In the genomic region with DNA sequence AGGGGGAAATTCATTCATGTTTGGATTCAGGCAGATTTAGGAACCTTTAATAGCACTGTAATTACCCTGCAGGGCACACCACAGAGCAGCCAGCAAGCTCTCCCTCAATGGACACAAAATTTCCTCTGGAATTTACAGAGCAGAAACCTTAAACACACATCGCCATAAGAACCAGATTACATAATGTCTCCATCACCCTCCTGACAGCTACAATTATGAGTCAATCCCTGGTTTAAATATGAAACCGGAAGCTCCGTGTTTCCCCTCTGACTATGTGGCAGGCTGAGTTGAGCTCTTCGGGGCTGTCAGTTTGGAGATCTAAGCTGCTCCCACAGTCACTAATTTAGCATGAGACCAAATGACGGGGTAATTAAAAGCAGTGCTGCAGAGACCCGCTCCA, we compare ENCODE assay signal across 8 cellular contexts.
DNase-seq lines count a peak whose midpoint lies in the region; ATAC-seq and TF ChIP-seq lines count a peak whose summit lies in the region.

No MANE protein-coding gene starts in this region.

- ATAC-seq in GM18907 (IDR thresholded peaks at IDR 0.05; ENCODE audit: unreplicated experiment) (peak; percentile 84), HG03066 (IDR thresholded peaks at IDR 0.05; ENCODE audit: low read depth, unreplicated experiment) (peak; percentile 59)
- ATAC-seq in central memory CD8-positive, alpha-beta T cell (replicated peaks; ENCODE audit: extremely low read depth, poor library complexity, severe bottlenecking): peak; percentile 66
- ATAC-seq in naive thymus-derived CD8-positive, alpha-beta T cell: no peak

- H3K27me3 ChIP-seq in BLaER1 treated with 17β-estradiol and CSF1 and Interleukin-3, amounts not matched to agents 10 nM and 100 nM: no peaks in the 10 kb centered on the region
- H3K27me3 ChIP-seq in OCI-LY3 (ENCODE audit: low read depth, low read length): no peaks in the 10 kb centered on the region

- H3K27me3 Mint-ChIP-seq in central memory CD8-positive, alpha-beta T cell: peaks cover 11% of the 10 kb centered on the region
- H3K27me3 Mint-ChIP-seq in type B pancreatic cell: no peaks in the 10 kb centered on the region
- H3K27me3 Mint-ChIP-seq in naive thymus-derived CD8-positive, alpha-beta T cell: peaks cover 42 to 80% (median 51%) of the 10 kb centered on the region in 5 donors

- peaks cover 61 to 96% (median 76%) of the 10 kb centered on the region in 10 experiments for H3K4me1 ChIP-seq in BLaER1 treated with 17β-estradiol and CSF1 and Interleukin-3, amounts not matched to agents 10 nM and 100 nM
- H3K4me1 ChIP-seq in OCI-LY3 (ENCODE audit: low read length): peaks cover 54% of the 10 kb centered on the region

- H3K27ac ChIP-seq in BLaER1 treated with 17β-estradiol and CSF1 and Interleukin-3, amounts not matched to agents 10 nM and 100 nM: peak overlapping the region; percentile 83 to 94 (median 87)
- peak overlapping the region; percentile 38 for H3K27ac ChIP-seq in OCI-LY3 (ENCODE audit: low read length)

- peaks cover 2% of the 10 kb centered on the region for H3K36me3 Mint-ChIP-seq in central memory CD8-positive, alpha-beta T cell (ENCODE audit: insufficient read depth)
- H3K36me3 Mint-ChIP-seq in type B pancreatic cell: no peaks in the 10 kb centered on the region
- H3K36me3 Mint-ChIP-seq in naive thymus-derived CD8-positive, alpha-beta T cell: peaks cover 0 to 3% (median 0%) of the 10 kb centered on the region in 3 donors

- no peak for DNase-seq in central memory CD8-positive, alpha-beta T cell (ENCODE audit: low spot score in 2 of 2)
- DNase-seq in medulla oblongata (ENCODE audit: extremely low spot score) (peak; percentile 70), type B pancreatic cell (ENCODE audit: extremely low spot score, unreplicated experiment) (no peak)
- DNase-seq in naive thymus-derived CD8-positive, alpha-beta T cell: no peak

- H3K9me3 ChIP-seq in BLaER1 treated with 17β-estradiol and CSF1 and Interleukin-3, amounts not matched to agents 10 nM and 100 nM (replicated peaks in 1 of 11): no peaks in the 10 kb centered on the region
- H3K9me3 ChIP-seq in OCI-LY3 (ENCODE audit: insufficient read depth, low read length): no peaks in the 10 kb centered on the region

- H2AFZ ChIP-seq in OCI-LY3 (ENCODE audit: low read depth, low read length): no peak overlapping the region

- H3K79me2 ChIP-seq in OCI-LY3 (ENCODE audit: low read length): no peaks in the 10 kb centered on the region

- peak overlapping the region; percentile 52 for H3K4me3 Mint-ChIP-seq in central memory CD8-positive, alpha-beta T cell
- peak overlapping the region; percentile 79 for H3K4me3 Mint-ChIP-seq in type B pancreatic cell
- H3K4me3 Mint-ChIP-seq in naive thymus-derived CD8-positive, alpha-beta T cell: no peak overlapping the region

- POLR2A ChIA-PET in naive thymus-derived CD8-positive, alpha-beta T cell (lab: Charles Lee): no interaction called here

- H3K36me3 ChIP-seq in BLaER1 treated with 17β-estradiol and CSF1 and Interleukin-3, amounts not matched to agents 10 nM and 100 nM: no peaks in the 10 kb centered on the region
- no peaks in the 10 kb centered on the region for H3K36me3 ChIP-seq in OCI-LY3 (replicated peaks; ENCODE audit: low read depth, low read length)

- peak overlapping the region; percentile 2 to 57 (median 41); a peak in 16 of 20 replicates for H3K4me3 ChIP-seq in BLaER1 treated with 17β-estradiol and CSF1 and Interleukin-3, amounts not matched to agents 10 nM and 100 nM
- peak overlapping the region; percentile 50 for H3K4me3 ChIP-seq in OCI-LY3 (ENCODE audit: low read length)

- H4K20me1 ChIP-seq in BLaER1 treated with 17β-estradiol and CSF1 and Interleukin-3, amounts not matched to agents 10 nM and 100 nM: no peaks in the 10 kb centered on the region
- H4K20me1 ChIP-seq in OCI-LY3 (ENCODE audit: insufficient read depth, low read length): no peaks in the 10 kb centered on the region

- H3K4me1 Mint-ChIP-seq in central memory CD8-positive, alpha-beta T cell: peaks cover 23% of the 10 kb centered on the region
- H3K4me1 Mint-ChIP-seq in type B pancreatic cell (ENCODE audit: unreplicated experiment): peaks cover 63% of the 10 kb centered on the region
- H3K4me1 Mint-ChIP-seq in naive thymus-derived CD8-positive, alpha-beta T cell: peaks cover 8 to 34% (median 21%) of the 10 kb centered on the region in 4 donors

- H3K9ac ChIP-seq in BLaER1 treated with 17β-estradiol and CSF1 and Interleukin-3, amounts not matched to agents 10 nM and 100 nM: peak overlapping the region; percentile 64 to 86 (median 72); a peak in 21 of 22 replicates
- H3K9ac ChIP-seq in OCI-LY3 (ENCODE audit: low read length): peak overlapping the region; percentile 40; the same call in 1 of the 2 replicates

- H3K4me2 ChIP-seq in BLaER1 treated with 17β-estradiol and CSF1 and Interleukin-3, amounts not matched to agents 10 nM and 100 nM: peak overlapping the region; percentile 83 to 97 (median 91)
- H3K4me2 ChIP-seq in OCI-LY3 (ENCODE audit: low read length): peak overlapping the region; percentile 66

- TF ChIP-seq CTCF in OCI-LY3 (IDR thresholded peaks at IDR 0.05; ENCODE audit: low read depth, low read length) (no peak), type B pancreatic cell (conservative IDR thresholded peaks at IDR 0.05) (no peak)

- peak overlapping the region; percentile 93 for H3K27ac Mint-ChIP-seq in central memory CD8-positive, alpha-beta T cell (ENCODE audit: low read depth)
- peak overlapping the region; percentile 88 for H3K27ac Mint-ChIP-seq in type B pancreatic cell
- peak overlapping the region in 1 of 10 donors; percentile 25 for H3K27ac Mint-ChIP-seq in naive thymus-derived CD8-positive, alpha-beta T cell

- no peaks in the 10 kb centered on the region for H3K9me3 Mint-ChIP-seq in central memory CD8-positive, alpha-beta T cell
- H3K9me3 Mint-ChIP-seq in type B pancreatic cell: no peaks in the 10 kb centered on the region
- H3K9me3 Mint-ChIP-seq in naive thymus-derived CD8-positive, alpha-beta T cell: peaks cover 0 to 2% (median 0%) of the 10 kb centered on the region in 9 donors

Comparison
In these comparisons a context has a peak if more than half of its experiments do, and no peak if none do; other contexts are left out.
1. ATAC-seq: peak in GM18907 (single experiment), HG03066 (single experiment) and central memory CD8-positive, alpha-beta T cell (single experiment); none in naive thymus-derived CD8-positive, alpha-beta T cell (0 of 2).
2. H3K4me3 Mint-ChIP-seq: peak in central memory CD8-positive, alpha-beta T cell (single experiment) and type B pancreatic cell (single experiment); none in naive thymus-derived CD8-positive, alpha-beta T cell (0 of 10).